8 cellular contexts compared by ENCODE assay signal in the genomic region with DNA sequence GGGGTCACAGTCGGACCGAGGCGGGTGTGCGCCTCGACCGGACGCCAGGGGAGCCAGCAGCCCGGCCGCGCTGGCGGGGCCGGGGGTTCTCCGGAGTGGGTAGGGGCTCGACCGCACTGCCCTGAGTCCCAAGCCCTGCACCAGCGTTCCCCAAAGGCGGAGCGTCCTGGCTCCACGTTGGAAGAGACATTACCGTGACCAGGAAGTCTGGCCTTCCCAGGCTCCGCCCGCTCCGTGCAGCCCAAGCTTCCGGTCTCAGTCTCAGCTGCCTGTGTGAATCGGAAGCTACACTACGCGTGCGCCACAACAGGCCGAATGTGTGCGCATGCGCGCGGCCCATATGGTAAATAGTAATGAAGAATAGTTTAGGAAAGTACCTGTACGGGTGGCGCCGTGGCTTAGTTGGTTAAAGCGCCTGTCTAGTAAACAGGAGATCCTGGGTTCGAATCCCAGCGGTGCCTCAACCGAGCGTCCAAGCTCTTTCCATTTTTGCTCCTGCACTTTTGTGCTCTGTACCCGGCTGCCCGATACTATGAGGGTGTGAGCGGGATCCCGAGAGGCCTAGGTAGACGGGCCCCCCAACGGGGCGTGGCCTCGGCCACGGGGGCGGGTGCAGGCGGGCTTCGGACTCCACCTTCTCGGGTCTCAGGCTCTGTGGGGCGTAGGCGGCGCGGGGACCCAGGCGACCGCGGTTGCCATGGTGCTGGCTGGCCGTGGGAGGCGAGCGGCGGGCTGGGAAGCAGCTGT. TPM values are rescaled to one million over a fixed set of nuclear protein-coding genes. Genes with fewer than 3 reads are reported as not detected.
DNase-seq lines count a peak whose midpoint lies in the region; ATAC-seq and TF ChIP-seq lines count a peak whose summit lies in the region.

No MANE protein-coding gene starts in this region.

- H3K4me1 ChIP-seq in adrenal gland (replicated peaks in 1 of 2): peaks cover 10 to 20% of the 10 kb centered on the region in 2 donors
- H3K4me1 ChIP-seq in heart right ventricle: peaks cover 7 to 46% (median 26%) of the 10 kb centered on the region in 9 donors
- H3K4me1 ChIP-seq in upper lobe of right lung: peaks cover 13% of the 10 kb centered on the region

- peak overlapping the region; percentile 87 to 95 (median 90) for H3K27ac ChIP-seq in adrenal gland
- peak overlapping the region; percentile 79 to 97 (median 94) for H3K27ac ChIP-seq in heart right ventricle
- peak overlapping the region; percentile 97 for H3K27ac ChIP-seq in upper lobe of right lung

- H3K36me3 ChIP-seq in adrenal gland (replicated peaks in 1 of 2) (no peaks in the 10 kb centered on the region), heart right ventricle (no peaks in the 10 kb centered on the region), upper lobe of right lung (no peaks in the 10 kb centered on the region)

- WGBS in adrenal gland, 4 donors: 0% methylated on average over 4 to 65 of the region's 65 CpGs
- WGBS in heart right ventricle, 2 donors: 0 to 1% methylated on average over 64 to 65 of the region's 65 CpGs

- intact Hi-C loops in adrenal gland (cut with DNase I) (no loop called here), heart right ventricle (cut with DNase I) (loop anchor here in 5 of 10 donors (2.0 to 5.0 kb wide), 4 partner anchors 32 to 205 kb away; a partner anchor contains a TSS), posterior cingulate gyrus (cut with DNase I) (loop anchor here (1.0 to 10.0 kb wide), 3 partner anchors 17 to 348 kb away; a partner anchor contains a TSS), upper lobe of right lung (cut with DNase I) (no loop called here)

- H3K9me3 ChIP-seq in adrenal gland (replicated peaks in 1 of 3) (no peaks in the 10 kb centered on the region), heart right ventricle (no peaks in the 10 kb centered on the region), upper lobe of right lung (no peaks in the 10 kb centered on the region)

- TF ChIP-seq POLR2A in adrenal gland (IDR thresholded peaks at IDR 0.05): peak; percentile 55 to 93

- H3K4me3 ChIP-seq in adrenal gland: peak overlapping the region; percentile 55 to 88 (median 78)
- peak overlapping the region; percentile 46 to 90 (median 79) for H3K4me3 ChIP-seq in heart right ventricle
- peak overlapping the region; percentile 90 for H3K4me3 ChIP-seq in upper lobe of right lung

- peak; percentile 36 for TF ChIP-seq CTCF in GM12873 (IDR thresholded peaks at IDR 0.05; ENCODE audit: insufficient read depth, low read depth, low read length, missing control alignments)
- peak in 3 of 6 experiments; percentile 20 to 53 (median 48) for TF ChIP-seq CTCF in adrenal gland (IDR thresholded peaks at IDR 0.05)
- peak in 5 of 9 donors; percentile 17 to 41 (median 33) for TF ChIP-seq CTCF in heart right ventricle (IDR thresholded peaks at IDR 0.05)
- TF ChIP-seq CTCF in upper lobe of right lung (IDR thresholded peaks at IDR 0.05): peak; percentile 25

- H3K27me3 ChIP-seq in adrenal gland: no peaks in the 10 kb centered on the region
- no peaks in the 10 kb centered on the region for H3K27me3 ChIP-seq in heart right ventricle
- H3K27me3 ChIP-seq in upper lobe of right lung: no peaks in the 10 kb centered on the region

- DNase-seq in NCI-H1417 (lab: John Stamatoyannopoulos, UW) (peak; percentile 98 to 99 (median 99)), SW 1271 (lab: John Stamatoyannopoulos, UW) (peak; percentile 87 to 98), adrenal gland (peak; percentile 95 to 99 (median 98)), heart right ventricle (peak; percentile 94 to 97), posterior cingulate gyrus (peak; percentile 87 to 99 (median 92)), upper lobe of right lung (peak; percentile 98)

- peak; percentile 89 for ATAC-seq in HG02759 (IDR thresholded peaks at IDR 0.05; ENCODE audit: unreplicated experiment)
- ATAC-seq in heart right ventricle: peak; percentile 94 to 98 (median 96)
- ATAC-seq in upper lobe of right lung: peak; percentile 95

RNA-seq across cellular contexts. Expression of a gene that starts 17.3 kb away (rescaled TPM):
- total RNA-seq in adrenal gland (10 to 100 TPM; 31.0 to 92.8 (median 64.2) TPM), heart right ventricle (10 to 100 TPM; 13.7 to 23.6 (median 16.3) TPM), upper lobe of right lung (22.0 TPM)
- polyA plus RNA-seq in adrenal gland (10 to 100 TPM in 2 of 3 donors, 1 to 10 TPM in 1; 1.4 to 43.7 (median 23.7) TPM), heart right ventricle (1 to 10 TPM; 8.5 to 9.9 TPM)

RNA-seq across cellular contexts. Expression of a gene that starts 44.9 kb away (rescaled TPM):
- total RNA-seq in adrenal gland (not detected), heart right ventricle (under 1 TPM in 2 of 10 donors, not detected in 8; 0.13 to 0.37 TPM), upper lobe of right lung (not detected)
- polyA plus RNA-seq in adrenal gland (under 1 TPM in 1 of 3 donors, not detected in 2; 0.03 TPM), heart right ventricle (not detected)

RNA-seq across cellular contexts. Expression of a gene that starts 48.8 kb away (rescaled TPM):
- 1 to 10 TPM in 1 of 8 donors, under 1 TPM in 5, not detected in 2; 0.14 to 2.8 (median 0.45) TPM for total RNA-seq in adrenal gland
- 1 to 10 TPM in 1 of 3 donors, under 1 TPM in 1, not detected in 1; 0.24 to 9.3 TPM for polyA plus RNA-seq in adrenal gland
- total RNA-seq in heart right ventricle: under 1 TPM in 3 of 10 donors, not detected in 7; 0.31 to 0.70 (median 0.64) TPM
- under 1 TPM; 0.61 to 0.66 TPM for polyA plus RNA-seq in heart right ventricle
- total RNA-seq in upper lobe of right lung: 1.1 TPM

Comparison
In these comparisons a context has a peak if more than half of its experiments do, and no peak if none do; other contexts are left out.
1. Peak in every context shown above with its lines: DNase-seq, ATAC-seq, H3K4me3 ChIP-seq and H3K27ac ChIP-seq.